ENCODE assay signal across 8 cellular contexts in the genomic region with DNA sequence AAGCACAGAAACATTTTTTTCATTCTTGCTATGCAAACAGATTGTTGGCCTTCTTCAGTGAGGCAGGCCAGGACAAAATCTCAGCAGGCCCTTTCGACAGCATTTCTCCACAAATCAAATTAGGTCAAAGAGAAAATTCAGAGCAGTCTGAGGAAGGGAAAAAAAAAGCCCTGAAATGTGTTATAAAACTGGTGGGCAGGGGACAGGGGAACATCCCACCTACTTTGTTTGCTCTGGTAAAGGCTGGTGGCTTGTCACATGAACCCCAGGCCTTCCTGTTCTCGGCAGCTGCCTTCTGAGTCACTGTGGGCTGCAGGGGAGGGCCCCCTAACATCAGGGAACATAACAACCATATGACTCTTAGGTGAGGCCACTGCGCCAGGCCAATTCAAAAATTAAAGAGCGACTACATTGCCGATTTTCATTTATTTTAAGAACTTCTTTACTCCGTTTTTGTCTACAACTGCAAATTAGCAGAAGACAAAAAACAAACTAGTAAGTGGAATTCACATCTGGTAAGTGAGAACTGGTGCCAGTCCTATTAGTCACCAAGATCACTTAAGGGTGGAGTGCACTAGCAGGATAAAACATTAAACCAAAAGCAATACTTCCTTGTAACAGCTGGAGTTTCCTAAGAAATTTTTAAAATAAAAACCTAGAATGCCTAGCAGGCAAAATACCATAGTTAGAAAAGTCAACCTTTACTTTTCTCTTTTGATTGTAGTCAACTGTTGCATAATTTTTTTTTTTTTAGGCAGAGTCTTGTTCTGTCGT. TPM values are rescaled to one million over a fixed set of nuclear protein-coding genes. Genes with fewer than 3 reads are reported as not detected.
A peak's percentile ranks its signal among the peaks of the same experiment; 100 is the strongest.
DNase-seq lines count a peak whose midpoint lies in the region; ATAC-seq, FAIRE-seq and TF ChIP-seq lines count a peak whose summit lies in the region.

No MANE protein-coding gene starts in this region.

- H3K4me3 ChIP-seq in muscle layer of colon (ENCODE audit: low read depth in 1 of 2, low read length in 2 of 2), result no peak overlapping the region

- no peaks in the 10 kb centered on the region for H3K27me3 ChIP-seq in muscle layer of colon (ENCODE audit: control insufficient read depth in 1 of 2, insufficient read depth in 2 of 2, low read length in 2 of 2)

- H3K9me3 ChIP-seq in muscle layer of colon (ENCODE audit: low read length), result no peaks in the 10 kb centered on the region

- no peaks in the 10 kb centered on the region for H3K36me3 ChIP-seq in muscle layer of colon (ENCODE audit: insufficient read depth, low read length)

- peak overlapping the region; percentile 4 for H3K9ac ChIP-seq in muscle layer of colon (ENCODE audit: low read length)

- peak overlapping the region; percentile 79 for H3K4me3 Mint-ChIP-seq in HFFc6
- H3K4me3 Mint-ChIP-seq in activated CD8-positive, alpha-beta memory T cell treated with anti-CD3 and anti-CD28 coated beads, Interleukin-2, amount 10 ng/mL, durations not matched to agents 7 days and 5 days, result peak overlapping the region; percentile 57

- peak overlapping the region; percentile 99 for H3K27ac Mint-ChIP-seq in HFFc6
- H3K27ac Mint-ChIP-seq in activated CD8-positive, alpha-beta memory T cell treated with anti-CD3 and anti-CD28 coated beads, Interleukin-2, amount 10 ng/mL, durations not matched to agents 7 days and 5 days, result peak overlapping the region; percentile 97

- H3K9me3 Mint-ChIP-seq in HFFc6, result no peaks in the 10 kb centered on the region
- no peaks in the 10 kb centered on the region for H3K9me3 Mint-ChIP-seq in activated CD8-positive, alpha-beta memory T cell treated with anti-CD3 and anti-CD28 coated beads, Interleukin-2, amount 10 ng/mL, durations not matched to agents 7 days and 5 days (ENCODE audit: low read depth)

- peak; percentile 100 for ATAC-seq in activated CD8-positive, alpha-beta memory T cell treated with anti-CD3 and anti-CD28 coated beads, Interleukin-2, amount 10 ng/mL, durations not matched to agents 7 days and 5 days

- CTCF ChIA-PET in activated CD8-positive, alpha-beta memory T cell treated with anti-CD3 and anti-CD28 coated beads, Interleukin-2, amount 10 ng/mL, durations not matched to agents 7 days and 5 days (lab: Charles Lee), result interaction anchor here (0.7 to 3.9 kb wide), 10 partner anchors 9 to 280 kb away, joined by 3 to 33 read pairs (median 5); partner anchors contain the start of genes RPS6 and RRAGA

- peak; percentile 21 for TF ChIP-seq CTCF in GM10266 (IDR thresholded peaks at IDR 0.05; ENCODE audit: control insufficient read depth, insufficient read depth, low read depth, missing control alignments)
- TF ChIP-seq CTCF in HFFc6 (IDR thresholded peaks at IDR 0.05), result no peak

- H3K4me1 Mint-ChIP-seq in HFFc6 (ENCODE audit: low read depth), result peaks cover 13% of the 10 kb centered on the region
- H3K4me1 Mint-ChIP-seq in activated CD8-positive, alpha-beta memory T cell treated with anti-CD3 and anti-CD28 coated beads, Interleukin-2, amount 10 ng/mL, durations not matched to agents 7 days and 5 days, result peaks cover 27% of the 10 kb centered on the region

- FAIRE-seq in endometrium (lab: Jason Lieb, UNC), result peak; percentile 86

- H3K27ac ChIP-seq in muscle layer of colon (ENCODE audit: low read depth, low read length), result peak overlapping the region; percentile 82

- no peaks in the 10 kb centered on the region for H3K27me3 Mint-ChIP-seq in HFFc6 (ENCODE audit: insufficient read depth)
- H3K27me3 Mint-ChIP-seq in activated CD8-positive, alpha-beta memory T cell treated with anti-CD3 and anti-CD28 coated beads, Interleukin-2, amount 10 ng/mL, durations not matched to agents 7 days and 5 days, result no peaks in the 10 kb centered on the region

- peak; percentile 75 for DNase-seq in GM10266 (ENCODE audit: extremely low spot score)
- DNase-seq in HFFc6, result peak; percentile 82
- DNase-seq in NCI-H226, result peak; percentile 12
- DNase-seq in activated CD8-positive, alpha-beta memory T cell treated with anti-CD3 and anti-CD28 coated beads, Interleukin-2, amount 10 ng/mL, durations not matched to agents 7 days and 5 days, result peak; percentile 93
- peak; percentile 81 for DNase-seq in stimulated activated CD8-positive, alpha-beta memory T cell treated with anti-CD3 and anti-CD28 coated beads, Interleukin-4, amount 100 ng/mL, for 48 hours
- no peak for DNase-seq in DMS114 treated with DMSO at 0.1 percent for 48 hours (lab: John Stamatoyannopoulos, UW; ENCODE audit: unreplicated experiment)

- peaks cover 26% of the 10 kb centered on the region for H3K4me1 ChIP-seq in muscle layer of colon (ENCODE audit: insufficient read depth, low read length)

- H3K36me3 Mint-ChIP-seq in HFFc6 (ENCODE audit: low read depth), result no peaks in the 10 kb centered on the region
- no peaks in the 10 kb centered on the region for H3K36me3 Mint-ChIP-seq in activated CD8-positive, alpha-beta memory T cell treated with anti-CD3 and anti-CD28 coated beads, Interleukin-2, amount 10 ng/mL, durations not matched to agents 7 days and 5 days

RNA-seq across cellular contexts. Expression of gene DENND4C, which starts 46.2 kb away (rescaled TPM):
- 10 to 100 TPM; 16.5 to 20.6 (median 19.3) TPM for total RNA-seq in HFFc6 (2021; fragmentation: NEBNext Ultra II Directional; extraction: Animal tissue kit (Norgen Biotek cat#: 25700))
- 10 to 100 TPM; 28.8 to 38.6 TPM for total RNA-seq in activated CD8-positive, alpha-beta memory T cell treated with anti-CD3 and anti-CD28 coated beads, Interleukin-2, amount 10 ng/mL, durations not matched to agents 7 days and 5 days

RNA-seq across cellular contexts. Expression of gene PLIN2, which starts 57.0 kb away (rescaled TPM):
- total RNA-seq in HFFc6 (2021; fragmentation: NEBNext Ultra II Directional; extraction: Animal tissue kit (Norgen Biotek cat#: 25700)), result 10 to 100 TPM; 80.8 to 91.6 (median 87.7) TPM
- total RNA-seq in activated CD8-positive, alpha-beta memory T cell treated with anti-CD3 and anti-CD28 coated beads, Interleukin-2, amount 10 ng/mL, durations not matched to agents 7 days and 5 days, result 10 to 100 TPM; 48.3 to 53.2 TPM
